In the genomic region with DNA sequence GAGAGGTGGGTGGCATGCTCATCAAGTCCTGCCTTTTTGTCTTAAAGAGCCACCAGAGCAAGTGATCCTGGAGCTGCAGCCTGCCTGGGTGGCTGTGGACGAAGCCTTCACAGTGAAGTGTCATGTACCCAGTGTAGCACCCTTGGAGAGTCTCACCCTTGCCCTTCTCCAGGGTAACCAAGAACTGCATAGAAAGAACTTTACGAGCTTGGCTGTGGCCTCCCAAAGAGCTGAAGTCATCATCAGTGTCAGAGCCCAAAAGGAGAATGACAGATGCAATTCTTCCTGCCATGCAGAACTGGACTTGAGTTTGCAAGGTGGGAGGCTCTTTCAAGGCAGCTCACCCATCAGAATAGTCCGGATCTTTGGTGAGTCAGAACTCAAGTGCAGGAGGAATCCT, we compare ENCODE assay signal across 2 cellular contexts.
TF ChIP-seq lines count a peak whose summit lies in the region.

No MANE protein-coding gene starts in this region.

TF ChIP-seq in HEK293, 187 proteins besides CTCF, POLR2A, EP300 and RAD21:
- TF ChIP-seq SCRT1 (tag by site-specific recombination; IDR thresholded peaks at IDR 0.05; ENCODE audit: borderline replicate concordance) (no peak), ZNF791 (tag by site-specific recombination; IDR thresholded peaks at IDR 0.05) (no peak), ZSCAN23 (tag by site-specific recombination; IDR thresholded peaks at IDR 0.05) (no peak), ZNF670 (tag by site-specific recombination; IDR thresholded peaks at IDR 0.05; ENCODE audit: low read depth) (no peak), GLIS1 (tag by site-specific recombination; IDR thresholded peaks at IDR 0.05) (peak; percentile 93)
- TF ChIP-seq, protein P1, sequence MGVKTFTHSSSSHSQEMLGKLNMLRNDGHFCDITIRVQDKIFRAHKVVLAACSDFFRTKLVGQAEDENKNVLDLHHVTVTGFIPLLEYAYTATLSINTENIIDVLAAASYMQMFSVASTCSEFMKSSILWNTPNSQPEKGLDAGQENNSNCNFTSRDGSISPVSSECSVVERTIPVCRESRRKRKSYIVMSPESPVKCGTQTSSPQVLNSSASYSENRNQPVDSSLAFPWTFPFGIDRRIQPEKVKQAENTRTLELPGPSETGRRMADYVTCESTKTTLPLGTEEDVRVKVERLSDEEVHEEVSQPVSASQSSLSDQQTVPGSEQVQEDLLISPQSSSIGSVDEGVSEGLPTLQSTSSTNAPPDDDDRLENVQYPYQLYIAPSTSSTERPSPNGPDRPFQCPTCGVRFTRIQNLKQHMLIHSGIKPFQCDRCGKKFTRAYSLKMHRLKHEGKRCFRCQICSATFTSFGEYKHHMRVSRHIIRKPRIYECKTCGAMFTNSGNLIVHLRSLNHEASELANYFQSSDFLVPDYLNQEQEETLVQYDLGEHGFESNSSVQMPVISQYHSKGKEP (tag by site-specific recombination; IDR thresholded peaks at IDR 0.05), result no peak

TF ChIP-seq in IMR-90, 13 proteins besides CTCF, POLR2A, EP300 and RAD21:
- TF ChIP-seq MAFK (IDR thresholded peaks at IDR 0.05; ENCODE audit: low read depth, low read length), result no peak
- TF ChIP-seq, protein P2, sequence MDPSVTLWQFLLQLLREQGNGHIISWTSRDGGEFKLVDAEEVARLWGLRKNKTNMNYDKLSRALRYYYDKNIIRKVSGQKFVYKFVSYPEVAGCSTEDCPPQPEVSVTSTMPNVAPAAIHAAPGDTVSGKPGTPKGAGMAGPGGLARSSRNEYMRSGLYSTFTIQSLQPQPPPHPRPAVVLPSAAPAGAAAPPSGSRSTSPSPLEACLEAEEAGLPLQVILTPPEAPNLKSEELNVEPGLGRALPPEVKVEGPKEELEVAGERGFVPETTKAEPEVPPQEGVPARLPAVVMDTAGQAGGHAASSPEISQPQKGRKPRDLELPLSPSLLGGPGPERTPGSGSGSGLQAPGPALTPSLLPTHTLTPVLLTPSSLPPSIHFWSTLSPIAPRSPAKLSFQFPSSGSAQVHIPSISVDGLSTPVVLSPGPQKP (IDR thresholded peaks at IDR 0.05; ENCODE audit: borderline replicate concordance, low read depth, low read length), result no peak
- no peak for TF ChIP-seq MAZ (IDR thresholded peaks at IDR 0.05; ENCODE audit: borderline replicate concordance, low read depth, low read length)
- no peak for TF ChIP-seq BHLHE40 (IDR thresholded peaks at IDR 0.05; ENCODE audit: low read depth, low read length)
- TF ChIP-seq, protein P3, sequence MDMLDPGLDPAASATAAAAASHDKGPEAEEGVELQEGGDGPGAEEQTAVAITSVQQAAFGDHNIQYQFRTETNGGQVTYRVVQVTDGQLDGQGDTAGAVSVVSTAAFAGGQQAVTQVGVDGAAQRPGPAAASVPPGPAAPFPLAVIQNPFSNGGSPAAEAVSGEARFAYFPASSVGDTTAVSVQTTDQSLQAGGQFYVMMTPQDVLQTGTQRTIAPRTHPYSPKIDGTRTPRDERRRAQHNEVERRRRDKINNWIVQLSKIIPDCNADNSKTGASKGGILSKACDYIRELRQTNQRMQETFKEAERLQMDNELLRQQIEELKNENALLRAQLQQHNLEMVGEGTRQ (IDR thresholded peaks at IDR 0.05; ENCODE audit: low read depth, low read length), result no peak
- TF ChIP-seq NFE2L2 (IDR thresholded peaks at IDR 0.05; ENCODE audit: low read depth, low read length), result no peak
- TF ChIP-seq RCOR1 (IDR thresholded peaks at IDR 0.05; ENCODE audit: insufficient replicate concordance, low read length), result no peak
- no peak for TF ChIP-seq CHD1 (IDR thresholded peaks at IDR 0.05; ENCODE audit: low read depth, low read length)
- no peak for TF ChIP-seq MXI1 (IDR thresholded peaks at IDR 0.05; ENCODE audit: borderline replicate concordance, low read depth, low read length)
- no peak for TF ChIP-seq SMC3 (IDR thresholded peaks at IDR 0.05; ENCODE audit: low read depth, low read length)
- no peak for TF ChIP-seq CEBPB (IDR thresholded peaks at IDR 0.05; ENCODE audit: low read depth, low read length)
- TF ChIP-seq FOS (IDR thresholded peaks at IDR 0.05; ENCODE audit: low read depth, low read length), result no peak
- TF ChIP-seq RFX5 (IDR thresholded peaks at IDR 0.05; ENCODE audit: low read depth, low read length), result no peak
